In the genomic region with DNA sequence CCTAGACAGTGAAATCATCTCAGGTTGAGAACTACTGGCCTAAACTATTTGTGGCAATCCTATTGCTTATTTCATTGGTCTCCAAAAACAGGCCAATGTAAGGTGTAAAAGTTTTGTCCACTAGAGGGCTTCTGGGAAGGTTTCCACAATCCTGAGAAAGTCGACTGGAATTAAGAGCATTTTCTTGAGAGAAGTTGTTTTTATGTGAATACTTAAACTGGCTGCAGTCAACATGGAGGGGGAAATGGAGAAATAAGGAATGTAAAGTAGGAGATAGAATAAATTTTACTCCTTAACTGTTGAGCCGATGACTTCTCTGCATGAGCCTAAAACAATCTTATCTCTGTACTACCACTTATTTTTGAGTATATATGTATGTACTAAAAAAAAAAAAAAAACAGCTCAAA, we compare ENCODE assay signal across 8 cellular contexts. TPM values are rescaled to one million over a fixed set of nuclear protein-coding genes. Genes with fewer than 3 reads are reported as not detected.
DNase-seq lines count a peak whose midpoint lies in the region; ATAC-seq and TF ChIP-seq lines count a peak whose summit lies in the region.

No MANE protein-coding gene starts in this region.

- H3K36me3 Mint-ChIP-seq in activated CD4-positive, alpha-beta T cell treated with anti-CD3 and anti-CD28 coated beads, Interleukin-2, amount 10 ng/mL, durations not matched to agents 7 days and 5 days (ENCODE audit: low read depth): no peaks in the 10 kb centered on the region
- no peaks in the 10 kb centered on the region for H3K36me3 Mint-ChIP-seq in HFFc6 (ENCODE audit: low read depth)
- H3K36me3 Mint-ChIP-seq in effector memory CD8-positive, alpha-beta T cell (ENCODE audit: insufficient read depth): no peaks in the 10 kb centered on the region

- peak; percentile 6 for DNase-seq in activated CD4-positive, alpha-beta T cell treated with anti-CD3 and anti-CD28 coated beads, Interleukin-2, amount 10 ng/mL, durations not matched to agents 7 days and 5 days
- no peak for DNase-seq in activated CD4-positive, alpha-beta T cell treated with anti-CD3 and anti-CD28 coated beads for 4 hours
- DNase-seq in HFFc6 (peak; percentile 76), OCI-M1 (lab: John Stamatoyannopoulos, UW) (peak; percentile 85), midbrain (lab: John Stamatoyannopoulos, UW) (peak; percentile 75), NCI-H774 (lab: John Stamatoyannopoulos, UW) (no peak), 8988T (no peak)
- DNase-seq in effector memory CD8-positive, alpha-beta T cell: peak in 1 of 3 experiments; percentile 4

- CTCF ChIA-PET in activated CD4-positive, alpha-beta T cell treated with anti-CD3 and anti-CD28 coated beads, Interleukin-2, amount 10 ng/mL, durations not matched to agents 7 days and 5 days (lab: Charles Lee): interaction anchor here (0.6 to 1.8 kb wide), 5 partner anchors 9 to 1550 kb away, joined by 3 to 5 read pairs (median 3); partner anchors contain the start of gene METAP1

- ATAC-seq in effector memory CD8-positive, alpha-beta T cell (replicated peaks): peak; percentile 50

- H3K9me3 Mint-ChIP-seq in activated CD4-positive, alpha-beta T cell treated with anti-CD3 and anti-CD28 coated beads, Interleukin-2, amount 10 ng/mL, durations not matched to agents 7 days and 5 days: no peaks in the 10 kb centered on the region
- H3K9me3 Mint-ChIP-seq in HFFc6: no peaks in the 10 kb centered on the region
- no peaks in the 10 kb centered on the region for H3K9me3 Mint-ChIP-seq in effector memory CD8-positive, alpha-beta T cell

- H3K4me3 Mint-ChIP-seq in activated CD4-positive, alpha-beta T cell treated with anti-CD3 and anti-CD28 coated beads, Interleukin-2, amount 10 ng/mL, durations not matched to agents 7 days and 5 days: no peak overlapping the region
- H3K4me3 Mint-ChIP-seq in HFFc6: no peak overlapping the region
- H3K4me3 Mint-ChIP-seq in effector memory CD8-positive, alpha-beta T cell: no peak overlapping the region

- H3K4me1 Mint-ChIP-seq in activated CD4-positive, alpha-beta T cell treated with anti-CD3 and anti-CD28 coated beads, Interleukin-2, amount 10 ng/mL, durations not matched to agents 7 days and 5 days: peaks cover 14% of the 10 kb centered on the region
- H3K4me1 Mint-ChIP-seq in HFFc6 (ENCODE audit: low read depth): peaks cover 29% of the 10 kb centered on the region
- H3K4me1 Mint-ChIP-seq in effector memory CD8-positive, alpha-beta T cell (ENCODE audit: low read depth in 2 of 2): peaks cover 0 to 1% of the 10 kb centered on the region in 2 donors

- peak; percentile 89 for TF ChIP-seq CTCF in HFFc6 (IDR thresholded peaks at IDR 0.05)

- H3K27me3 Mint-ChIP-seq in activated CD4-positive, alpha-beta T cell treated with anti-CD3 and anti-CD28 coated beads, Interleukin-2, amount 10 ng/mL, durations not matched to agents 7 days and 5 days: no peaks in the 10 kb centered on the region
- no peaks in the 10 kb centered on the region for H3K27me3 Mint-ChIP-seq in HFFc6 (ENCODE audit: insufficient read depth)
- no peaks in the 10 kb centered on the region for H3K27me3 Mint-ChIP-seq in effector memory CD8-positive, alpha-beta T cell

- POLR2A ChIA-PET in activated CD4-positive, alpha-beta T cell treated with anti-CD3 and anti-CD28 coated beads, Interleukin-2, amount 10 ng/mL, durations not matched to agents 7 days and 5 days (lab: Charles Lee): no interaction called here

- H3K27ac Mint-ChIP-seq in activated CD4-positive, alpha-beta T cell treated with anti-CD3 and anti-CD28 coated beads, Interleukin-2, amount 10 ng/mL, durations not matched to agents 7 days and 5 days: no peak overlapping the region
- peak overlapping the region; percentile 2; the same call in 1 of the 2 replicates for H3K27ac Mint-ChIP-seq in HFFc6
- no peak overlapping the region for H3K27ac Mint-ChIP-seq in effector memory CD8-positive, alpha-beta T cell

RNA-seq across cellular contexts. Expression of gene EIF4E, which starts 11.0 kb away (rescaled TPM):
- total RNA-seq in activated CD4-positive, alpha-beta T cell treated with anti-CD3 and anti-CD28 coated beads, Interleukin-2, amount 10 ng/mL, durations not matched to agents 7 days and 5 days: 100 to 1,000 TPM in 1 of 2 experiments, 10 to 100 TPM in 1; 83.7 to 101 TPM
- total RNA-seq in HFFc6 (2021; fragmentation: NEBNext Ultra II Directional; extraction: Animal tissue kit (Norgen Biotek cat#: 25700)): 100 to 1,000 TPM; 117 to 147 (median 127) TPM

RNA-seq across cellular contexts. Expression of gene METAP1, which starts 55.6 kb away (rescaled TPM):
- 10 to 100 TPM; 49.2 to 59.7 TPM for total RNA-seq in activated CD4-positive, alpha-beta T cell treated with anti-CD3 and anti-CD28 coated beads, Interleukin-2, amount 10 ng/mL, durations not matched to agents 7 days and 5 days
- total RNA-seq in HFFc6 (2021; fragmentation: NEBNext Ultra II Directional; extraction: Animal tissue kit (Norgen Biotek cat#: 25700)): 10 to 100 TPM; 49.0 to 61.4 (median 56.1) TPM

Comparison
In these comparisons a context has a peak if more than half of its experiments do, and no peak if none do; other contexts are left out.
1. DNase-seq: peak in activated CD4-positive, alpha-beta T cell treated with anti-CD3 and anti-CD28 coated beads, Interleukin-2, amount 10 ng/mL, durations not matched to agents 7 days and 5 days (single experiment), HFFc6 (single experiment), OCI-M1 (single experiment) and midbrain (single experiment); none in activated CD4-positive, alpha-beta T cell treated with anti-CD3 and anti-CD28 coated beads for 4 hours (0 of 2), NCI-H774 (single experiment) and 8988T (single experiment).